ENCODE assay signal across 13 cellular contexts in the genomic region with DNA sequence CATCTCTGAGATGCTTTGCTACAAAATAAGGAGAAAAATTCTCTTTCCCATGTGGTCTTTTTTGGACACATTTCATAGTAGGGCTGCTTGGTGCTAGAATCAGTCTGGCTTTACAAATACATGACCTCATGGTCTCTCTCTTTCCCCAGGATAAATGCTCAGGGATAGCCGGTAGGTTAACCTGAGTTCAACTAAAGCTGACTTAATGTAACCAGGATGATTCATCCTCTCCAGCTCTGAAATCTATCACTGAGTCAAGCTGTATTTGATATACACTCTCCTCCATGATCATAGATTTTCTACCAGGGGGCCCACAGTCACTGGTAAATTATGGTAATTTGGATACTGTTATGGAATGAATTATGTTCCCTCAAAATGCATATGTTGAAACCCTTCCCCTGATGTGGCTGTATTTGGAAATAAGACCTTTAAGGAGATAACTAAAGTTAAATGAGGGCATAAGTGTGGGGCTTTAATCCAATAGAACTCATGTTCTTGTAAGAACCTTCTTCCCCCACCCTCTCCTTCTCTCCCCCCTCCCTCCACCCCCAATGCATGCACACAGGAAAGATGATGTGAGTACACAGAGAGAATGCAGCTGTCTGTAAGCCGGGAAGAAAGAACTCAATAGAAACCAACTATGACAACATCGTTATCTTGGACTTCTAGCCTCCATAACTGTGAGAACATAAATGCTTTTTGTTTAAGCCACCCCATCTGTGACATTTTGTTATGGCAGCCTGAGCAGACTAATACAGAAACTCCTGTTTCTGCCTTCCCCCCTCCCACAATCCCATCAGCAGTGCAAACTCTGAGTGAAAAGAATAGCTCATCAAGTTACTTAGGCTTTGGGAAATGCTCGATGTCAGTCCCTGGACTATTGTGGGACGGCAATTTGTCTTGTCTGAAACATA.
DNase-seq lines count a peak whose midpoint lies in the region; ATAC-seq and TF ChIP-seq lines count a peak whose summit lies in the region.
"Had no signal": no experiment of that assay in that cellular context is flagged by ENCODE, and none has a peak within 500 bp of the region (broad histone marks: within the 10 kb centered on the region; RNA-seq: fewer than 3 reads in every experiment).

No MANE protein-coding gene starts in this region.

- DNase-seq in EH (ENCODE audit: low read depth) (peak; percentile 37), HCEC 1CT (peak; percentile 66), NCI-H82 treated with DMSO at 0.1 percent for 48 hours (lab: John Stamatoyannopoulos, UW; ENCODE audit: unreplicated experiment) (peak; percentile 37), fibroblast of villous mesenchyme (ENCODE audit: low read depth) (peak; percentile 12), HK-2 (ENCODE audit: unreplicated experiment) (no peak)
- DNase-seq: activated CD8-positive, alpha-beta memory T cell treated with anti-CD3 and anti-CD28 coated beads, Interleukin-2, amount 50 U/mL, for 4 hours; left cardiac atrium; NCI-H1092 treated with DMSO at 0.1 percent for 48 hours; stimulated activated naive CD4-positive, alpha-beta T cell treated with Interleukin-2 at 50 U/mL for 16 hours had no signal

- TF ChIP-seq CTCF in fibroblast of villous mesenchyme (IDR thresholded peaks at IDR 0.05; ENCODE audit: insufficient read depth, low read depth, low read length), result no peak

- ATAC-seq in HG03457 (IDR thresholded peaks at IDR 0.05; ENCODE audit: unreplicated experiment) (no peak), GM18858 (IDR thresholded peaks at IDR 0.05; ENCODE audit: unreplicated experiment) (no peak), HG02938 (IDR thresholded peaks at IDR 0.05; ENCODE audit: unreplicated experiment) (no peak)
- ATAC-seq: left cardiac atrium had no signal

- no peak overlapping the region for H3K4me3 ChIP-seq in fibroblast of villous mesenchyme (ENCODE audit: low read depth, low read length)
- H3K4me3 ChIP-seq: BLaER1 treated with 17β-estradiol and CSF1 and Interleukin-3, amounts not matched to agents 10 nM and 100 nM had no signal
